Comparison of ENCODE assay signal across 8 cellular contexts in genomic region chr16:8798174-8798527, GRCh38. TPM values are rescaled to one million over a fixed set of nuclear protein-coding genes. Genes with fewer than 3 reads are reported as not detected.
A peak's percentile ranks its signal among the peaks of the same experiment; 100 is the strongest.
DNase-seq lines count a peak whose midpoint lies in the region; ATAC-seq and TF ChIP-seq lines count a peak whose summit lies in the region.

No MANE protein-coding gene starts in this region.

- H3K27me3 Mint-ChIP-seq in naive B cell: no peaks in the 10 kb centered on the region

- no peak for TF ChIP-seq CTCF in cardiac muscle cell (IDR thresholded peaks at IDR 0.05; ENCODE audit: low read depth, low read length)
- no peak for TF ChIP-seq CTCF in Loucy (conservative IDR thresholded peaks at IDR 0.05; ENCODE audit: low read length)
- no peak for TF ChIP-seq CTCF in coronary artery (IDR thresholded peaks at IDR 0.05)

- H3F3A ChIP-seq in Loucy (ENCODE audit: low read depth): no peaks in the 10 kb centered on the region

- H4K20me1 ChIP-seq in Loucy (ENCODE audit: insufficient read depth, low read length, poor library complexity, severe bottlenecking): no peaks in the 10 kb centered on the region

- intact Hi-C loops in Right ventricle myocardium superior (cut with DNase I): loop anchor here (10.0 kb wide), 1 partner anchor 233 kb away; no protein-coding TSS in a partner anchor

- H3K36me3 ChIP-seq in cardiac muscle cell (peaks cover 11% of the 10 kb centered on the region), Loucy (ENCODE audit: insufficient read depth, low read length) (peaks cover 4% of the 10 kb centered on the region; the same call in 1 of the 2 replicates)

- peak overlapping the region; percentile 86 for H3K9ac ChIP-seq in Loucy (ENCODE audit: low read depth, low read length, poor library complexity, severe bottlenecking)

- peak overlapping the region; percentile 81 for H3K4me2 ChIP-seq in Loucy (ENCODE audit: low read depth, low read length, poor library complexity, severe bottlenecking)

- H3K27me3 ChIP-seq in cardiac muscle cell (no peaks in the 10 kb centered on the region), Loucy (ENCODE audit: insufficient read depth, low read length, poor library complexity, severe bottlenecking) (no peaks in the 10 kb centered on the region)

- H3K27ac Mint-ChIP-seq in naive B cell: peak overlapping the region; percentile 91 to 98 (median 96)

- peaks cover 29 to 61% (median 29%) of the 10 kb centered on the region in 3 donors for H3K4me1 Mint-ChIP-seq in naive B cell

- no peaks in the 10 kb centered on the region for H3K9me2 ChIP-seq in Loucy (replicated peaks; ENCODE audit: low read depth, low read length)

- H3K79me2 ChIP-seq in Loucy (ENCODE audit: insufficient read depth, low read length): peaks cover 51% of the 10 kb centered on the region

- DNase-seq in cardiac muscle cell (ENCODE audit: low read depth in 1 of 2, low spot score in 1 of 2): no peak
- no peak for DNase-seq in Right ventricle myocardium superior
- DNase-seq in coronary artery (ENCODE audit: low spot score): no peak
- DNase-seq in naive B cell: no peak
- no peak for DNase-seq in DMS153 (lab: John Stamatoyannopoulos, UW)
- DNase-seq in cortex of kidney (lab: John Stamatoyannopoulos, UW): no peak
- no peak for DNase-seq in anterior cingulate cortex (lab: John Stamatoyannopoulos, UW)

- ATAC-seq in Right ventricle myocardium superior (ENCODE audit: poor library complexity) (no peak), naive B cell (ENCODE audit: low read depth in 2 of 2) (no peak)

- H3K36me3 Mint-ChIP-seq in naive B cell: peaks cover 0 to 5% of the 10 kb centered on the region in 2 donors

- H3K4me1 ChIP-seq in cardiac muscle cell (ENCODE audit: low read depth): peaks cover 7% of the 10 kb centered on the region
- peaks cover 6% of the 10 kb centered on the region for H3K4me1 ChIP-seq in Loucy (ENCODE audit: insufficient read depth, low read length, poor library complexity, severe bottlenecking)

- no peaks in the 10 kb centered on the region for H3K9me3 Mint-ChIP-seq in naive B cell

- peak overlapping the region; percentile 23; the same call in 1 of the 2 replicates for H2AFZ ChIP-seq in Loucy (ENCODE audit: low read length)

- H3K4me3 Mint-ChIP-seq in naive B cell: peak overlapping the region; percentile 93 to 99 (median 98)

- H3K4me3 ChIP-seq in cardiac muscle cell (peak overlapping the region; percentile 63), Loucy (ENCODE audit: low read length, poor library complexity, severe bottlenecking) (peak overlapping the region; percentile 85), coronary artery (peak overlapping the region; percentile 95)

- H3K27ac ChIP-seq in cardiac muscle cell: peak overlapping the region; percentile 52
- H3K27ac ChIP-seq in coronary artery: peak overlapping the region; percentile 59 to 93

- no peaks in the 10 kb centered on the region for H3K9me3 ChIP-seq in cardiac muscle cell (ENCODE audit: low read depth)
- no peaks in the 10 kb centered on the region for H3K9me3 ChIP-seq in Loucy (ENCODE audit: insufficient read depth, low read depth, low read length)

RNA-seq across cellular contexts. Expression of gene PMM2, which starts 0.5 kb away (rescaled TPM):
- total RNA-seq in cardiac muscle cell (12.2 and 14.2 TPM in 2 replicates), Right ventricle myocardium superior (14.9 TPM)
- polyA plus RNA-seq in cardiac muscle cell (11.7 and 12.9 TPM in 2 replicates), naive B cell (ENCODE audit: low read depth in 6 of 6) (10 to 100 TPM; 19.8 to 33.0 (median 25.1) TPM)

RNA-seq across cellular contexts. Expression of gene TMEM186, which starts 0.7 kb away (rescaled TPM):
- total RNA-seq in cardiac muscle cell (8.1 TPM in 2 replicates), Right ventricle myocardium superior (12.7 TPM)
- polyA plus RNA-seq in cardiac muscle cell (23.9 and 38.3 TPM in 2 replicates), naive B cell (ENCODE audit: low read depth in 6 of 6) (10 to 100 TPM; 10.3 to 18.9 (median 17.1) TPM)
